In the genomic region with DNA sequence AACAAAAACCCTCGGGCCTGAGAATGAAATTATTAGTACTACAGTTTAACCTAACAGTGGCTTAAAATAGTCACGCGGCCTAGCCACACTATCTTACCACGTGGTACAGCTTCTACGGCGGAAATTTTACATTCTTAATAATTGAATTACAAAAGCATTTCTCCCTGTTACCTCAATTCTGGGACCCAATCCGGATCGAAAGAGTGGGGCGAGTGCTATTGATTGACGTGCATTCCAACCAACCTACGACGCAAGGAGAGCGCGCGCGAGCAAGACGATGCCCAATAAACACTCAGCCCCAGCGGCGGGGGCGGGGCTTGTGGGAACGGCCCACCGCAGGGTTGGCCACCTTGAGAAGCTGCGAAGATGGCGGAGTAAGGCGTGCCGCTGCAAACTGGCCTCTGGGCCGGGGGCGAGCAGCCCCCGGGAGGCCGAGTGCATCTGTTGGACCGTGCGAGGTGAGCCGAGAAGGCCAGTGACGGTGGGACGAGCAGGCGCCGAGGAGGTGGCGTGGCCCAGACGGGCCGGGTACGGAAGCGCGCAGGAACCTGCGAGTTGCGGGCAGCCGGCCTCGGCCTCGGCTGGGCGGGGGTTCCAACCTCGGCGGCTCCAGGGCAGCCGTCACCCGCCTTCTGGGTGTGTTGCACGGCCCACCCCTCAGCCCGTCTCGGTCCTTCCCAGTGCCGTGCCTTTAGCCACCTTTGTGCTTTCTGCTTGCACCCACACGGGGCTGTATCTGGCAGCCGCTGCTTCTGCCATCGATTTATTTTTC, we compare ENCODE assay signal across 8 cellular contexts. TPM values are rescaled to one million over a fixed set of nuclear protein-coding genes. Genes with fewer than 3 reads are reported as not detected.
DNase-seq lines count a peak whose midpoint lies in the region; ATAC-seq and TF ChIP-seq lines count a peak whose summit lies in the region.

No MANE protein-coding gene starts in this region.

- peak overlapping the region; percentile 55 for H4K91ac ChIP-seq in IMR-90 (ENCODE audit: insufficient read depth, low read depth, low read length)

- H3K79me1 ChIP-seq in IMR-90 (ENCODE audit: low read depth in 1 of 2, low read length in 2 of 2): peaks cover 18 to 42% of the 10 kb centered on the region in 2 experiments

- peak overlapping the region; percentile 85 for H3K9ac ChIP-seq in IMR-90 (ENCODE audit: low read depth, low read length)

- peak overlapping the region; percentile 95 for H2AFZ ChIP-seq in IMR-90 (replicated peaks; ENCODE audit: low read length, poor library complexity)
- H2AFZ ChIP-seq in OCI-LY7 (ENCODE audit: low read length): peak overlapping the region; percentile 66; the same call in 1 of the 2 replicates

- TF ChIP-seq POLR2A in IMR-90 (IDR thresholded peaks at IDR 0.05; ENCODE audit: low read depth, low read length): peak; percentile 40; the same call in 1 of the 2 replicates

- peak overlapping the region; percentile 73 for H3K14ac ChIP-seq in IMR-90 (replicated peaks; ENCODE audit: low read depth, low read length)

- peak overlapping the region; percentile 79 for H2AK5ac ChIP-seq in IMR-90 (ENCODE audit: low read depth, low read length)

- TF ChIP-seq CTCF in IMR-90 (conservative IDR thresholded peaks at IDR 0.05; ENCODE audit: low read depth, low read length) (no peak), OCI-LY7 (conservative IDR thresholded peaks at IDR 0.05; ENCODE audit: low read length) (no peak)

- H3K27ac ChIP-seq in IMR-90 (ENCODE audit: insufficient read depth, low read length): peak overlapping the region; percentile 79
- H3K27ac ChIP-seq in OCI-LY7 (ENCODE audit: low read depth, low read length, poor library complexity, severe bottlenecking): peak overlapping the region; percentile 93
- peak overlapping the region; percentile 87 for H3K27ac ChIP-seq in epithelial cell of prostate

- no peaks in the 10 kb centered on the region for H3K27me3 ChIP-seq in IMR-90 (ENCODE audit: control insufficient read depth, insufficient read depth, low read length)
- no peaks in the 10 kb centered on the region for H3K27me3 ChIP-seq in mononuclear cell (ENCODE audit: insufficient read depth, low read length)

- H4K8ac ChIP-seq in IMR-90 (ENCODE audit: low read depth in 2 of 2, low read length in 2 of 2): peak overlapping the region; percentile 24 to 86; a peak in 3 of 4 replicates

- H3K9me2 ChIP-seq in OCI-LY7 (ENCODE audit: insufficient read depth, low read length): no peaks in the 10 kb centered on the region

- H3K9me1 ChIP-seq in IMR-90 (ENCODE audit: insufficient read depth, low read length): peaks cover 5% of the 10 kb centered on the region

- H4K20me1 ChIP-seq in IMR-90 (ENCODE audit: insufficient read depth, low read length) (peaks cover 6% of the 10 kb centered on the region; the same call in 1 of the 2 replicates), OCI-LY7 (ENCODE audit: insufficient read depth, low read length) (peaks cover 12% of the 10 kb centered on the region; the same call in 1 of the 2 replicates)

- no peak overlapping the region for H2BK15ac ChIP-seq in IMR-90 (ENCODE audit: low read depth, low read length)

- peaks cover 50% of the 10 kb centered on the region for H3K79me2 ChIP-seq in OCI-LY7 (ENCODE audit: insufficient read depth, low read depth, low read length)

- H3K9me3 ChIP-seq in IMR-90 (ENCODE audit: control insufficient read depth, insufficient read depth, low read length) (no peaks in the 10 kb centered on the region), OCI-LY7 (ENCODE audit: low read length) (no peaks in the 10 kb centered on the region), mononuclear cell (ENCODE audit: low read depth, low read length) (no peaks in the 10 kb centered on the region)

- ATAC-seq in GM21529 (IDR thresholded peaks at IDR 0.05; ENCODE audit: unreplicated experiment): peak; percentile 98
- peak; percentile 98 for ATAC-seq in IMR-90 (ENCODE audit: low read depth)

- peak overlapping the region; percentile 85 for H2AK9ac ChIP-seq in IMR-90 (replicated peaks; ENCODE audit: low read depth, low read length, poor library complexity)

- DNase-seq in DMS114 treated with DMSO at 0.1 percent for 48 hours (lab: John Stamatoyannopoulos, UW; ENCODE audit: unreplicated experiment) (peak; percentile 97), IMR-90 (peak; percentile 99), OCI-LY7 (ENCODE audit: low spot score) (peak; percentile 100), activated T-cell treated with anti-CD3 and anti-CD28 coated beads for 4 hours (peak; percentile 96), epithelial cell of prostate (ENCODE audit: low read depth, low spot score) (peak; percentile 97)
- DNase-seq in stimulated activated CD8-positive, alpha-beta memory T cell treated with anti-CD3 and anti-CD28 coated beads, Interleukin-2, amount 100 ng/mL, for 48 hours (ENCODE audit: low read depth in 2 of 2): peak; percentile 96

- H3K4me1 ChIP-seq in IMR-90 (ENCODE audit: control insufficient read depth, insufficient read depth, low read length) (peaks cover 6% of the 10 kb centered on the region), OCI-LY7 (ENCODE audit: insufficient read depth, low read length, poor library complexity, severe bottlenecking) (peaks cover 39% of the 10 kb centered on the region), mononuclear cell (ENCODE audit: insufficient read depth, low read length) (peaks cover 41% of the 10 kb centered on the region)

- intact Hi-C loops in IMR-90 (cut with micrococcal nuclease) (loop anchor here (5.0 kb wide), 1 partner anchor 48 kb away; a partner anchor contains a TSS), OCI-LY7 (cut with micrococcal nuclease; ENCODE audit: unreplicated experiment) (loop anchor here (1.0 to 5.0 kb wide), 2 partner anchors 48 to 52 kb away; a partner anchor contains a TSS)

- peak overlapping the region; percentile 1; the same call in 1 of the 2 replicates for H3K18ac ChIP-seq in IMR-90 (ENCODE audit: low read depth, low read length)

- H3K4ac ChIP-seq in IMR-90 (ENCODE audit: low read depth, low read length): peak overlapping the region; percentile 80

- H3K4me3 ChIP-seq in IMR-90 (ENCODE audit: insufficient read depth, low read depth, low read length) (peak overlapping the region; percentile 81), OCI-LY7 (ENCODE audit: low read depth, low read length, poor library complexity, severe bottlenecking) (peak overlapping the region; percentile 98), mononuclear cell (ENCODE audit: low read length) (peak overlapping the region; percentile 98)

- peak overlapping the region; percentile 16; the same call in 1 of the 2 replicates for H2BK120ac ChIP-seq in IMR-90 (ENCODE audit: low read depth, low read length)

- CTCF ChIA-PET in IMR-90 (lab: Yijun Ruan, JAX) (no interaction called here), OCI-LY7 (lab: Charles Lee; ENCODE audit: unreplicated experiment) (no interaction called here)

- peak overlapping the region; percentile 80 for H2BK5ac ChIP-seq in IMR-90 (ENCODE audit: low read depth, low read length, poor library complexity, severe bottlenecking)

- H2BK20ac ChIP-seq in IMR-90 (ENCODE audit: low read depth, low read length): no peak overlapping the region

- in situ Hi-C loops in IMR-90 (cut with MboI; ENCODE audit: low sequenced_read_pairs): no loop called here

- H3K56ac ChIP-seq in IMR-90 (ENCODE audit: extremely low read depth, insufficient read depth, low read length): peak overlapping the region; percentile 69; the same call in 1 of the 2 replicates

- H4K5ac ChIP-seq in IMR-90 (ENCODE audit: low read depth, low read length): peak overlapping the region; percentile 40

- BruUV-seq in IMR-90 (replicated peaks; lab: Mats Ljungman, UMichigan) (no TSS peak), OCI-LY7 (replicated peaks; lab: Mats Ljungman, UMichigan) (no TSS peak)

- H3K4me2 ChIP-seq in IMR-90 (ENCODE audit: low read depth, low read length) (peak overlapping the region; percentile 68), OCI-LY7 (ENCODE audit: low read length) (peak overlapping the region; percentile 92)

- peak overlapping the region; percentile 67 for H3K23ac ChIP-seq in IMR-90 (ENCODE audit: low read depth, low read length)

- POLR2A ChIA-PET in IMR-90 (lab: Charles Lee; ENCODE audit: unreplicated experiment): no interaction called here
- POLR2A ChIA-PET in OCI-LY7 (lab: Charles Lee): interaction anchor here (0.5 to 1.4 kb wide), 6 partner anchors 34 to 633 kb away, joined by 3 to 5 read pairs (median 4); a partner anchor contains a TSS

- dilution Hi-C loops in IMR-90 (cut with HindIII; ENCODE audit: low sequenced_read_pairs, unreplicated experiment): no loop called here

- no peak for TF ChIP-seq RAD21 in IMR-90 (IDR thresholded peaks at IDR 0.05; ENCODE audit: low read length)

- peaks cover 19% of the 10 kb centered on the region for H3K36me3 ChIP-seq in IMR-90 (ENCODE audit: control insufficient read depth, insufficient read depth, low read length)
- H3K36me3 ChIP-seq in OCI-LY7 (ENCODE audit: insufficient read depth, low read length): peaks cover 61% of the 10 kb centered on the region

- 2% methylated on average over 28 of the region's 60 CpGs; no CpG with 5 or more reads in 1 of the 2 experiments for WGBS in IMR-90 (ENCODE audit: extremely low coverage in 2 of 2, insufficient read length in 1 of 2), 2 experiments

RNA-seq across cellular contexts. Expression of a gene that starts 48.6 kb away (rescaled TPM):
- total RNA-seq in IMR-90 (2012; rRNA removed) (4.1 and 7.5 TPM in 2 replicates), OCI-LY7 (2022) (28.4 and 29.9 TPM in 2 replicates), mononuclear cell (0.21 TPM)
- 5.4 and 5.5 TPM in 2 replicates for polyA plus RNA-seq in IMR-90 (2012; rRNA removed)
- 3.9 and 4.5 TPM in 2 replicates for polyA plus RNA-seq in IMR-90 (2012; cell fraction: cytosol; rRNA removed)
- polyA plus RNA-seq in IMR-90 (2012; cell fraction: nucleus; rRNA removed; ENCODE audit: low replicate concordance): 1.0 and 1.4 TPM in 2 replicates
- total RNA-seq in OCI-LY7 (2014; rRNA removed; shearing (Covaris generic)): 29.4 and 42.5 TPM in 2 replicates

RNA-seq across cellular contexts. Expression of a gene that starts 48.8 kb away (rescaled TPM):
- 92.5 and 123 TPM in 2 replicates for total RNA-seq in IMR-90 (2012; rRNA removed)
- 59.2 and 61.7 TPM in 2 replicates for polyA plus RNA-seq in IMR-90 (2012; rRNA removed)
- polyA plus RNA-seq in IMR-90 (2012; cell fraction: cytosol; rRNA removed): 10.1 and 17.0 TPM in 2 replicates
- 30.4 and 58.2 TPM in 2 replicates for polyA plus RNA-seq in IMR-90 (2012; cell fraction: nucleus; rRNA removed; ENCODE audit: low replicate concordance)
- 411 and 470 TPM in 2 replicates for total RNA-seq in OCI-LY7 (2014; rRNA removed; shearing (Covaris generic))
- 293 and 317 TPM in 2 replicates for total RNA-seq in OCI-LY7 (2022)
- 10.0 TPM for total RNA-seq in mononuclear cell

RNA-seq across cellular contexts. Expression of a gene that starts 52.8 kb away (rescaled TPM):
- total RNA-seq in IMR-90 (2012; rRNA removed) (94.2 and 96.1 TPM in 2 replicates), OCI-LY7 (2022) (52.4 and 52.6 TPM in 2 replicates), mononuclear cell (76.6 TPM)
- 34.0 and 39.2 TPM in 2 replicates for polyA plus RNA-seq in IMR-90 (2012; rRNA removed)
- polyA plus RNA-seq in IMR-90 (2012; cell fraction: cytosol; rRNA removed): 16.2 and 16.7 TPM in 2 replicates
- 5.0 and 14.9 TPM in 2 replicates for polyA plus RNA-seq in IMR-90 (2012; cell fraction: nucleus; rRNA removed; ENCODE audit: low replicate concordance)
- total RNA-seq in OCI-LY7 (2014; rRNA removed; shearing (Covaris generic)): 19.4 and 32.4 TPM in 2 replicates

RNA-seq across cellular contexts. Expression of a gene that starts 53.3 kb away (rescaled TPM):
- total RNA-seq in IMR-90 (2012; rRNA removed): not detected in 2 replicates
- polyA plus RNA-seq in IMR-90 (2012; rRNA removed): not detected in 2 replicates
- polyA plus RNA-seq in IMR-90 (2012; cell fraction: cytosol; rRNA removed): not detected in 2 replicates
- not detected in 2 replicates for polyA plus RNA-seq in IMR-90 (2012; cell fraction: nucleus; rRNA removed; ENCODE audit: low replicate concordance)
- not detected in 2 replicates for total RNA-seq in OCI-LY7 (2014; rRNA removed; shearing (Covaris generic))
- not detected in 2 replicates for total RNA-seq in OCI-LY7 (2022)
- not detected for total RNA-seq in mononuclear cell

Comparison
In these comparisons a context has a peak if more than half of its experiments do, and no peak if none do; other contexts are left out.
1. Peak in every context shown above with its lines: DNase-seq, ATAC-seq, H3K4me3 ChIP-seq and H3K27ac ChIP-seq.